8 cellular contexts compared by ENCODE assay signal in genomic region chr14:61889914-61890351, GRCh38.
DNase-seq lines count a peak whose midpoint lies in the region; ATAC-seq and TF ChIP-seq lines count a peak whose summit lies in the region.

No MANE protein-coding gene starts in this region.

- H3K4me1 ChIP-seq in testis = no peaks in the 10 kb centered on the region

- H3K4me3 Mint-ChIP-seq in activated CD4-positive, alpha-beta T cell treated with anti-CD3 and anti-CD28 coated beads for 36 hours = peak overlapping the region; percentile 22

- no peaks in the 10 kb centered on the region for H3K27me3 ChIP-seq in testis

- H3K4me3 ChIP-seq in testis = no peak overlapping the region

- TF ChIP-seq CTCF in testis (IDR thresholded peaks at IDR 0.05) = no peak

- 64 to 71% methylated on average over 4 of the region's 4 CpGs for WGBS in testis, 2 donors

- no peak for TF ChIP-seq POLR2A in testis (IDR thresholded peaks at IDR 0.05)

- DNase-seq in activated CD4-positive, alpha-beta T cell treated with anti-CD3 and anti-CD28 coated beads for 36 hours = peak; percentile 49
- DNase-seq in activated CD4-positive, alpha-beta T cell treated with anti-CD3 and anti-CD28 coated beads for 1 hour = no peak
- DNase-seq in activated CD4-positive, CD25-positive, alpha-beta regulatory T cell treated with anti-CD3 and anti-CD28 coated beads, Interleukin-2, amount 50 U/mL, for 72 hours = peak; percentile 36
- peak; percentile 8 for DNase-seq in stimulated activated CD4-positive, alpha-beta T cell treated with anti-CD3 and anti-CD28 coated beads, Interleukin-12 subunit alpha, Interleukin-12 subunit beta, amount 100 ng/mL, for 4 hours
- DNase-seq in testis = no peak
- no peak for DNase-seq in NCI-H2107 treated with DMSO at 0.1 percent for 48 hours (lab: John Stamatoyannopoulos, UW; ENCODE audit: unreplicated experiment)
- DNase-seq in 8988T = no peak

- no peaks in the 10 kb centered on the region for H3K9me3 Mint-ChIP-seq in activated CD4-positive, alpha-beta T cell treated with anti-CD3 and anti-CD28 coated beads for 36 hours (ENCODE audit: low read depth)

- ATAC-seq in activated CD4-positive, alpha-beta T cell treated with anti-CD3 and anti-CD28 coated beads for 36 hours = peak; percentile 99
- peak; percentile 100 for ATAC-seq in HG03097 (IDR thresholded peaks at IDR 0.05; ENCODE audit: low FRiP score, unreplicated experiment)

- no peak overlapping the region for H3K27ac ChIP-seq in testis

- no peaks in the 10 kb centered on the region for H3K36me3 ChIP-seq in testis (ENCODE audit: low read depth, missing control alignments)

- no peaks in the 10 kb centered on the region for H3K9me3 ChIP-seq in testis

- POLR2A ChIA-PET in activated CD4-positive, alpha-beta T cell treated with anti-CD3 and anti-CD28 coated beads for 36 hours (lab: Charles Lee) = no interaction called here

- H3K27me3 Mint-ChIP-seq in activated CD4-positive, alpha-beta T cell treated with anti-CD3 and anti-CD28 coated beads for 36 hours = peaks cover 5% of the 10 kb centered on the region

- H3K36me3 Mint-ChIP-seq in activated CD4-positive, alpha-beta T cell treated with anti-CD3 and anti-CD28 coated beads for 36 hours (ENCODE audit: low read depth) = no peaks in the 10 kb centered on the region

- H3K27ac Mint-ChIP-seq in activated CD4-positive, alpha-beta T cell treated with anti-CD3 and anti-CD28 coated beads for 36 hours = peak overlapping the region; percentile 75

- peaks cover 17% of the 10 kb centered on the region for H3K4me1 Mint-ChIP-seq in activated CD4-positive, alpha-beta T cell treated with anti-CD3 and anti-CD28 coated beads for 36 hours

- CTCF ChIA-PET in activated CD4-positive, alpha-beta T cell treated with anti-CD3 and anti-CD28 coated beads for 36 hours (lab: Charles Lee) = interaction anchor here (0.8 to 5.3 kb wide), 13 partner anchors 13 to 271 kb away, joined by 3 to 32 read pairs (median 4); no protein-coding TSS in a partner anchor

- intact Hi-C loops in activated CD4-positive, alpha-beta T cell treated with anti-CD3 and anti-CD28 coated beads for 36 hours (cut with DNase I, micrococcal nuclease) = loop anchor here (5.0 to 10.0 kb wide), 2 partner anchors 112 to 1385 kb away; no protein-coding TSS in a partner anchor
- intact Hi-C loops in testis (cut with DNase I; ENCODE audit: low total_unique reads) = no loop called here

Comparison
In these comparisons a context has a peak if more than half of its experiments do, and no peak if none do; other contexts are left out.
1. DNase-seq: peak in activated CD4-positive, alpha-beta T cell treated with anti-CD3 and anti-CD28 coated beads for 36 hours (single experiment), activated CD4-positive, CD25-positive, alpha-beta regulatory T cell treated with anti-CD3 and anti-CD28 coated beads, Interleukin-2, amount 50 U/mL, for 72 hours (single experiment) and stimulated activated CD4-positive, alpha-beta T cell treated with anti-CD3 and anti-CD28 coated beads, Interleukin-12 subunit alpha, Interleukin-12 subunit beta, amount 100 ng/mL, for 4 hours (single experiment); none in activated CD4-positive, alpha-beta T cell treated with anti-CD3 and anti-CD28 coated beads for 1 hour (single experiment), testis (single experiment), NCI-H2107 treated with DMSO at 0.1 percent for 48 hours (single experiment) and 8988T (single experiment).